In the genomic region with DNA sequence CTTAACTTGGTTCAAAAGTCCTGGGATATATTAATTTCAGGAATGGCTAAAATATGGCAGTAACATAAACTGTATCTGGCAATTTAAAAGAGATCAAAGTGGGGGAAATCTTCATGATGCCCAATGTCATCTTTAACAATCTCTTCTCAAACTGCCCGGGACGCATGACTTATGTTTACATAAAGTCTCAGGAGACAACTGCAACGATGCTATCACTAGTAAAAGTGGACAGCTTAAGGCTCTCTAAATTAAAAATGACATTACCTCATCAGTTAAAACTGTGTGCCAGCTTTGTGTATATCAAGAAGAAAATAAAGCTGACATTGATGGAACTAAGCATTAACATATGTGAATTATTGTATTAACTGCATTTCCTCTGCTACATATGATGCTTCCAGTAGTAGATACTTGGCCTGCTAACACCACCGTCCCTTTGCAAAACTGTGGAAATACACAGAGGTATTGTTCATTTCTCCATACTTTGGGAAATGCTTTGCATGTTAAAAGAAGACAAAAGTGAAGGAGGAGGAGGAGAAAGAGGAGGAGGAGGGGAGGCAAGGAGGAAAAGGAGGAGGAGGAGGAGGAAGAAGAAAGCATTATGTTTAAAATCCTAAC, we compare ENCODE assay signal across 14 cellular contexts.
DNase-seq lines count a peak whose midpoint lies in the region; ATAC-seq and TF ChIP-seq lines count a peak whose summit lies in the region.
"Had no signal": no experiment of that assay in that cellular context is flagged by ENCODE, and none has a peak within 500 bp of the region (broad histone marks: within the 10 kb centered on the region; RNA-seq: fewer than 3 reads in every experiment).

No MANE protein-coding gene starts in this region.

- POLR2A ChIA-PET in HEK293T (lab: Yijun Ruan, JAX) = interaction anchor here (1.0 kb wide), 1 partner anchor 63 kb away, joined by 3 read pairs; no protein-coding TSS in a partner anchor

- peaks cover 5% of the 10 kb centered on the region for H4K20me1 ChIP-seq in smooth muscle cell (ENCODE audit: low read depth)

- peaks cover 17% of the 10 kb centered on the region for H3K4me1 Mint-ChIP-seq in glutamatergic neuron (ENCODE audit: low read depth, unreplicated experiment)

- no peaks in the 10 kb centered on the region for H3K36me3 Mint-ChIP-seq in glutamatergic neuron (ENCODE audit: unreplicated experiment)
- H3K36me3 Mint-ChIP-seq: CD8-positive, alpha-beta T cell had no signal

- peaks cover 0 to 10% of the 10 kb centered on the region in 2 donors for H3K36me3 ChIP-seq in gastroesophageal sphincter
- peaks cover 9% of the 10 kb centered on the region for H3K36me3 ChIP-seq in smooth muscle cell (ENCODE audit: low read depth)

- peaks cover 6% of the 10 kb centered on the region for H3F3A ChIP-seq in smooth muscle cell (ENCODE audit: low read depth)

- CTCF ChIA-PET in HEK293T (lab: Yijun Ruan, JAX) = interaction anchor here (0.8 to 1.1 kb wide), 3 partner anchors 18 to 78 kb away, joined by 3 read pairs; no protein-coding TSS in a partner anchor

- peaks cover 19 to 55% (median 24%) of the 10 kb centered on the region in 3 donors for H3K4me1 ChIP-seq in gastroesophageal sphincter
- peaks cover 36% of the 10 kb centered on the region for H3K4me1 ChIP-seq in smooth muscle cell (ENCODE audit: low read depth)

- TF ChIP-seq EP300 in gastroesophageal sphincter (IDR thresholded peaks at IDR 0.05) = no peak

- no peaks in the 10 kb centered on the region for H3K9me3 Mint-ChIP-seq in glutamatergic neuron (ENCODE audit: unreplicated experiment)
- H3K9me3 Mint-ChIP-seq: CD8-positive, alpha-beta T cell had no signal

- H3K4me3 ChIP-seq in gastroesophageal sphincter (no peak overlapping the region), smooth muscle cell (no peak overlapping the region)

- peaks cover 57% of the 10 kb centered on the region for H3K79me2 ChIP-seq in smooth muscle cell (ENCODE audit: low read depth)

- no peak overlapping the region for H3K4me3 Mint-ChIP-seq in glutamatergic neuron (ENCODE audit: unreplicated experiment)
- H3K4me3 Mint-ChIP-seq: CD8-positive, alpha-beta T cell had no signal

- TF ChIP-seq CTCF in gastroesophageal sphincter (IDR thresholded peaks at IDR 0.05) (no peak), smooth muscle cell (IDR thresholded peaks at IDR 0.05; ENCODE audit: borderline replicate concordance, insufficient read depth, poor library complexity, severe bottlenecking) (no peak), glutamatergic neuron (IDR thresholded peaks at IDR 0.05; ENCODE audit: partially characterized antibody, unreplicated experiment) (no peak)

- H2AFZ ChIP-seq in smooth muscle cell (ENCODE audit: low read depth) = no peak overlapping the region

- H3K27me3 ChIP-seq in gastroesophageal sphincter = no peaks in the 10 kb centered on the region
- no peaks in the 10 kb centered on the region for H3K27me3 ChIP-seq in smooth muscle cell (ENCODE audit: low read depth)

- H3K9me3 ChIP-seq in gastroesophageal sphincter (no peaks in the 10 kb centered on the region), smooth muscle cell (replicated peaks; ENCODE audit: low read depth) (no peaks in the 10 kb centered on the region)

- no peak overlapping the region for H3K9ac ChIP-seq in smooth muscle cell (ENCODE audit: low read depth)

- TF ChIP-seq POLR2A in gastroesophageal sphincter (IDR thresholded peaks at IDR 0.05) = no peak

- no peak for DNase-seq in HEK293T (ENCODE audit: extremely low spot score)
- peak; percentile 35 for DNase-seq in SK-N-DZ (ENCODE audit: low spot score)
- DNase-seq in smooth muscle cell (lab: John Stamatoyannopoulos, UW; ENCODE audit: unreplicated experiment) = no peak
- no peak for DNase-seq in NCI-H1436 treated with DMSO at 0.1 percent for 48 hours (lab: John Stamatoyannopoulos, UW)
- DNase-seq in glutamatergic neuron = no peak
- DNase-seq: activated CD8-positive, alpha-beta memory T cell treated with anti-CD3 and anti-CD28 coated beads, Interleukin-2, amount 50 U/mL, for 48 hours; CD8-positive, alpha-beta T cell; effector CD8-positive, alpha-beta T cell; NCI-H1105 treated with DMSO at 0.1 percent for 48 hours; NCI-H526; SIG-M5 had no signal

- H3K4me2 ChIP-seq in smooth muscle cell = peak overlapping the region; percentile 17

- no peaks in the 10 kb centered on the region for H3K27me3 Mint-ChIP-seq in glutamatergic neuron (ENCODE audit: unreplicated experiment)

- no peak for ATAC-seq in gastroesophageal sphincter
- ATAC-seq in GM19023 (IDR thresholded peaks at IDR 0.05; ENCODE audit: unreplicated experiment) = no peak
- no peak for ATAC-seq in HG03469 (IDR thresholded peaks at IDR 0.05; ENCODE audit: unreplicated experiment)
- ATAC-seq: CD8-positive, alpha-beta T cell had no signal

- H3K27ac ChIP-seq in gastroesophageal sphincter (peak overlapping the region; percentile 84 to 92 (median 88)), smooth muscle cell (ENCODE audit: low read depth) (peak overlapping the region; percentile 76)

- 2 to 15% methylated on average over 4 of the region's 4 CpGs for WGBS in gastroesophageal sphincter (ENCODE audit: low coverage in 1 of 2), 2 donors
- 30% methylated on average over 4 of the region's 4 CpGs for WGBS in smooth muscle cell (ENCODE audit: low lambda C conversion rate)

- H3K27ac Mint-ChIP-seq in glutamatergic neuron (ENCODE audit: unreplicated experiment) = no peak overlapping the region
- H3K27ac Mint-ChIP-seq: CD8-positive, alpha-beta T cell had no signal

TF ChIP-seq in HEK293T, 16 proteins besides CTCF, POLR2A, EP300 and RAD21:
- TF ChIP-seq FOXM1 (IDR thresholded peaks at IDR 0.05; ENCODE audit: borderline replicate concordance) = no peak
- TF ChIP-seq SP1 (IDR thresholded peaks at IDR 0.05) = no peak
- TF ChIP-seq, protein P1, sequence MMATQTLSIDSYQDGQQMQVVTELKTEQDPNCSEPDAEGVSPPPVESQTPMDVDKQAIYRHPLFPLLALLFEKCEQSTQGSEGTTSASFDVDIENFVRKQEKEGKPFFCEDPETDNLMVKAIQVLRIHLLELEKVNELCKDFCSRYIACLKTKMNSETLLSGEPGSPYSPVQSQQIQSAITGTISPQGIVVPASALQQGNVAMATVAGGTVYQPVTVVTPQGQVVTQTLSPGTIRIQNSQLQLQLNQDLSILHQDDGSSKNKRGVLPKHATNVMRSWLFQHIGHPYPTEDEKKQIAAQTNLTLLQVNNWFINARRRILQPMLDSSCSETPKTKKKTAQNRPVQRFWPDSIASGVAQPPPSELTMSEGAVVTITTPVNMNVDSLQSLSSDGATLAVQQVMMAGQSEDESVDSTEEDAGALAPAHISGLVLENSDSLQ (IDR thresholded peaks at IDR 0.05) = peak; percentile 86
- no peak for TF ChIP-seq ZNF384 (IDR thresholded peaks at IDR 0.05)
- no peak for TF ChIP-seq SUZ12 (IDR thresholded peaks at IDR 0.05)
- TF ChIP-seq LEF1 (IDR thresholded peaks at IDR 0.05; ENCODE audit: borderline replicate concordance) = no peak
- no peak for TF ChIP-seq FOXA1 (IDR thresholded peaks at IDR 0.05)
- no peak for TF ChIP-seq HDGF (IDR thresholded peaks at IDR 0.05; ENCODE audit: borderline replicate concordance)
- no peak for TF ChIP-seq TARDBP (IDR thresholded peaks at IDR 0.05)
- no peak for TF ChIP-seq NFRKB (IDR thresholded peaks at IDR 0.05)
- TF ChIP-seq L3MBTL2 (conservative IDR thresholded peaks at IDR 0.05) = no peak
- no peak for TF ChIP-seq FOXK2 (IDR thresholded peaks at IDR 0.05)
- TF ChIP-seq CTBP1 (IDR thresholded peaks at IDR 0.05; ENCODE audit: borderline replicate concordance) = peak; percentile 52; the same call in 1 of the 2 replicates
- TF ChIP-seq ARNT (IDR thresholded peaks at IDR 0.05) = no peak
- TF ChIP-seq BHLHE40 (IDR thresholded peaks at IDR 0.05; ENCODE audit: borderline replicate concordance) = no peak
- TF ChIP-seq ELF4 (IDR thresholded peaks at IDR 0.05) = no peak
